In genomic region chr9:115551396-115551795, GRCh38 we compare ENCODE assay signal across 28 cellular contexts.
DNase-seq lines count a peak whose midpoint lies in the region; ATAC-seq, FAIRE-seq and TF ChIP-seq lines count a peak whose summit lies in the region.
"Had no signal": no experiment of that assay in that cellular context is flagged by ENCODE, and none has a peak within 500 bp of the region (broad histone marks: within the 10 kb centered on the region; RNA-seq: fewer than 3 reads in every experiment).

No MANE protein-coding gene starts in this region.

- no peaks in the 10 kb centered on the region for H3K36me3 ChIP-seq in SK-N-MC (ENCODE audit: insufficient read depth, low read length)
- H3K36me3 ChIP-seq: colonic mucosa, MG63 had no signal

- H3K4me1 Mint-ChIP-seq in stimulated activated naive B cell treated with anti-CD40 and anti-IgM and Interleukin-4, amounts not matched to agents 10 μg/mL and 1 μg/mL and 100 μg/mL, for 72 hours, result no peaks in the 10 kb centered on the region

- no peak overlapping the region for H3K27ac ChIP-seq in A549
- H3K27ac ChIP-seq in SK-N-MC, result no peak overlapping the region
- H3K27ac ChIP-seq: BLaER1 treated with 17β-estradiol and CSF1 and Interleukin-3, amounts not matched to agents 10 nM and 100 nM; colonic mucosa; testis had no signal

- H3K27me3 Mint-ChIP-seq in stimulated activated naive B cell treated with anti-CD40 and anti-IgM and Interleukin-4, amounts not matched to agents 10 μg/mL and 1 μg/mL and 100 μg/mL, for 72 hours, result no peaks in the 10 kb centered on the region

- no peak overlapping the region for H3K4me2 ChIP-seq in A549

- peaks cover 5 to 9% of the 10 kb centered on the region in 2 donors for H3K36me3 Mint-ChIP-seq in stimulated activated naive B cell treated with anti-CD40 and anti-IgM and Interleukin-4, amounts not matched to agents 10 μg/mL and 1 μg/mL and 100 μg/mL, for 72 hours

- DNase-seq in A549 (ENCODE audit: low read depth in 1 of 2, low spot score in 1 of 2) (no peak), EL (peak; percentile 18), SK-N-MC (ENCODE audit: low read depth, low spot score) (peak; percentile 50), fibroblast of the aortic adventitia (ENCODE audit: low read depth) (peak; percentile 60), NCI-H526 treated with DMSO at 0.1 percent for 48 hours (lab: John Stamatoyannopoulos, UW) (no peak), NCI-H774 (lab: John Stamatoyannopoulos, UW) (no peak)
- no peak for DNase-seq in central memory CD4-positive, alpha-beta T cell
- no peak for DNase-seq in stimulated activated naive B cell treated with anti-CD40 and anti-IgM and Interleukin-4, amounts not matched to agents 10 μg/mL and 1 μg/mL and 100 μg/mL, for 72 hours
- DNase-seq: activated naive CD4-positive, alpha-beta T cell treated with anti-CD3 and anti-CD28 coated beads, Interleukin-2, amount 50 U/mL, for 16 hours; amygdala; colonic mucosa; effector memory CD8-positive, alpha-beta T cell; GDM1; KG1; MG63; NCI-H1436 treated with DMSO at 0.1 percent for 48 hours; NCI-H2107; SHP77; stimulated activated naive CD4-positive, alpha-beta T cell; SW 1271; testis had no signal

- H3K9me3 ChIP-seq in A549 (peaks cover 10% of the 10 kb centered on the region), SK-N-MC (ENCODE audit: low read depth, low read length) (peaks cover 6% of the 10 kb centered on the region; the same call in 1 of the 2 replicates)
- H3K9me3 ChIP-seq: colonic mucosa, MG63, testis had no signal

- no peak for TF ChIP-seq EP300 in A549 (IDR thresholded peaks at IDR 0.05)

- TF ChIP-seq RAD21 in A549 (conservative IDR thresholded peaks at IDR 0.05 in 1 of 2, IDR thresholded peaks at IDR 0.05 in 1 of 2), result no peak

- H3K9me3 Mint-ChIP-seq in stimulated activated naive B cell treated with anti-CD40 and anti-IgM and Interleukin-4, amounts not matched to agents 10 μg/mL and 1 μg/mL and 100 μg/mL, for 72 hours, result peaks cover 12 to 15% of the 10 kb centered on the region in 2 donors
- H3K9me3 Mint-ChIP-seq: activated T-helper 1 cell treated with anti-CD3 and anti-CD28 coated beads, Interleukin-12 subunit alpha, Interleukin-12 subunit beta, Interleukin-2, Interleukin-4 antibody, amounts not matched to agents 30 ng/mL and 10 ng/mL and 1 ng/mL, durations not matched to agents 14 hours and 24 hours and 36 hours had no signal

- TF ChIP-seq POLR2A in A549 (IDR thresholded peaks at IDR 0.05; ENCODE audit: low read length), result no peak

- no peak for ATAC-seq in A549
- ATAC-seq in stimulated activated naive B cell treated with anti-CD40 and anti-IgM and Interleukin-4, amounts not matched to agents 10 μg/mL and 1 μg/mL and 100 μg/mL, for 72 hours (replicated peaks), result no peak
- ATAC-seq: effector memory CD8-positive, alpha-beta T cell; left lobe of liver; WTC11 had no signal

- H3K4me1 ChIP-seq in A549, result no peaks in the 10 kb centered on the region
- H3K4me1 ChIP-seq: colonic mucosa, testis had no signal

- no peak for TF ChIP-seq CTCF in A549 (IDR thresholded peaks at IDR 0.05)
- TF ChIP-seq CTCF in fibroblast of the aortic adventitia (IDR thresholded peaks at IDR 0.05; ENCODE audit: insufficient read depth, low read length), result no peak

- WGBS in A549 (ENCODE audit: missing lambda C conversion rate), result 45% methylated on average over 2 of the region's 2 CpGs

- no peak overlapping the region for H3K9ac ChIP-seq in SK-N-MC (ENCODE audit: insufficient read length)
- H3K9ac ChIP-seq: BLaER1 treated with 17β-estradiol and CSF1 and Interleukin-3, amounts not matched to agents 10 nM and 100 nM had no signal

- FAIRE-seq in A549 (lab: Jason Lieb, UNC), result peak; percentile 56
- FAIRE-seq: bronchial epithelial cell, GM18507, urothelium cell line had no signal

- no peak overlapping the region for H3K27ac Mint-ChIP-seq in stimulated activated naive B cell treated with anti-CD40 and anti-IgM and Interleukin-4, amounts not matched to agents 10 μg/mL and 1 μg/mL and 100 μg/mL, for 72 hours
- H3K27ac Mint-ChIP-seq: activated T-helper 1 cell treated with anti-CD3 and anti-CD28 coated beads, Interleukin-12 subunit alpha, Interleukin-12 subunit beta, Interleukin-2, Interleukin-4 antibody, amounts not matched to agents 30 ng/mL and 10 ng/mL and 1 ng/mL, durations not matched to agents 14 hours and 24 hours and 36 hours; effector memory CD8-positive, alpha-beta T cell; WTC11 had no signal

- POLR2A ChIA-PET in A549 (lab: Yijun Ruan, JAX), result no interaction called here

- H3K4me3 ChIP-seq in A549, result no peak overlapping the region
- no peak overlapping the region; the same call in 1 of the 2 replicates for H3K4me3 ChIP-seq in SK-N-MC
- no peak overlapping the region for H3K4me3 ChIP-seq in fibroblast of the aortic adventitia (ENCODE audit: low read depth, low read length)
- H3K4me3 ChIP-seq: BLaER1 treated with 17β-estradiol and CSF1 and Interleukin-3, amounts not matched to agents 10 nM and 100 nM; colonic mucosa; MG63; testis had no signal

- CTCF ChIA-PET in A549 (lab: Yijun Ruan, JAX), result interaction anchor here (0.6 to 1.0 kb wide), 3 partner anchors 27 to 1080 kb away, joined by 3 read pairs; no protein-coding TSS in a partner anchor

- H3K4me3 Mint-ChIP-seq in stimulated activated naive B cell treated with anti-CD40 and anti-IgM and Interleukin-4, amounts not matched to agents 10 μg/mL and 1 μg/mL and 100 μg/mL, for 72 hours, result no peak overlapping the region
- H3K4me3 Mint-ChIP-seq: activated T-helper 1 cell treated with anti-CD3 and anti-CD28 coated beads, Interleukin-12 subunit alpha, Interleukin-12 subunit beta, Interleukin-2, Interleukin-4 antibody, amounts not matched to agents 30 ng/mL and 10 ng/mL and 1 ng/mL, durations not matched to agents 14 hours and 24 hours and 36 hours; effector memory CD8-positive, alpha-beta T cell; WTC11 had no signal

TF ChIP-seq in A549, 52 proteins besides CTCF, POLR2A, EP300 and RAD21:
- TF ChIP-seq HOXB5 (CRISPR knock-in tag; IDR thresholded peaks at IDR 0.05) (no peak), TFCP2L1 (CRISPR knock-in tag; IDR thresholded peaks at IDR 0.05) (no peak), BHLHE40 (IDR thresholded peaks at IDR 0.05; ENCODE audit: low read depth, low read length) (no peak), USF2 (IDR thresholded peaks at IDR 0.05) (no peak)
TF ChIP-seq in A549: peak in this region for 0.

Comparison
In these comparisons a context has a peak if more than half of its experiments do, and no peak if none do; other contexts are left out.
1. DNase-seq: peak in EL (single experiment), SK-N-MC (single experiment) and fibroblast of the aortic adventitia (single experiment); none in A549 (0 of 2), NCI-H526 treated with DMSO at 0.1 percent for 48 hours (single experiment), central memory CD4-positive, alpha-beta T cell (single experiment), NCI-H774 (single experiment) and stimulated activated naive B cell treated with anti-CD40 and anti-IgM and Interleukin-4, amounts not matched to agents 10 μg/mL and 1 μg/mL and 100 μg/mL, for 72 hours (single experiment).